In the genomic region with DNA sequence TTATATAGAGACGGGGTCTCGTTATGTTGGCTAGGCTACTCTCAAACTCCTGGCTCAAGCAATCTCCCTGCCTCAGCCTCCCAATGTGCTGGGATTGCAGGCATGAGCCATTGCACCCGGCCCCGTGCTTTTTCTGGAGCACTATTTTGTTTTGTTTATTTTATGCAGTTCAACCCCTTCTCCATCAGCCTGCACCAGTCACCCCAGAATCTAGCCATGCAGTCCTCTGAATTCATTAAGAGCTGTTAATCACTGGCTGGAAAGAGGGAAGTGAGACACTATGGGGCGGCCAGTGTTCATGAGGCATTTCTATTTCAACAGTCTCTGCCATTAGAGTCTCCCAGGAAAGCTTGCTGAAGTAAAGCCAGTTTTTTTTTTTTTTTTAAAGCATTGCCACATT, we compare ENCODE assay signal across 19 cellular contexts. TPM values are rescaled to one million over a fixed set of nuclear protein-coding genes. Genes with fewer than 3 reads are reported as not detected.
"Had no signal": no experiment of that assay in that cellular context is flagged by ENCODE, and none has a peak within 500 bp of the region (broad histone marks: within the 10 kb centered on the region; RNA-seq: fewer than 3 reads in every experiment).

No MANE protein-coding gene starts in this region.

- H3K4me3 Mint-ChIP-seq: activated CD8-positive, alpha-beta memory T cell treated with anti-CD3 and anti-CD28 coated beads, Interleukin-2, amount 10 ng/mL, durations not matched to agents 7 days and 5 days; activated naive CD8-positive, alpha-beta T cell; activated T-cell treated with anti-CD3 and anti-CD28 coated beads, Interleukin-2, amount 50 U/mL, for 24 hours; immature natural killer cell; naive thymus-derived CD8-positive, alpha-beta T cell; T-helper 2 cell treated with Interferon-gamma antibody and Interleukin-4, amounts not matched to agents 5 μg/mL and 100 μg/mL, for 36 hours; type B pancreatic cell had no signal

- H3K4me1 ChIP-seq: lower lobe of right lung, right lobe of liver, suprapubic skin had no signal

- H3K9me3 Mint-ChIP-seq: activated T-cell treated with anti-CD3 and anti-CD28 coated beads, Interleukin-2, amount 50 U/mL, for 24 hours; immature natural killer cell; naive thymus-derived CD8-positive, alpha-beta T cell; T-helper 2 cell treated with Interferon-gamma antibody and Interleukin-4, amounts not matched to agents 5 μg/mL and 100 μg/mL, for 36 hours; type B pancreatic cell had no signal

- H3K27ac ChIP-seq: brain microvascular endothelial cell, lower lobe of right lung, right lobe of liver, suprapubic skin had no signal

- H3K4me1 Mint-ChIP-seq: immature natural killer cell had no signal

- H3K36me3 ChIP-seq: brain microvascular endothelial cell, lower lobe of right lung, right lobe of liver, suprapubic skin had no signal

- H3K27ac Mint-ChIP-seq: activated CD8-positive, alpha-beta memory T cell treated with anti-CD3 and anti-CD28 coated beads, Interleukin-2, amount 10 ng/mL, durations not matched to agents 7 days and 5 days; activated naive CD8-positive, alpha-beta T cell; activated T-cell treated with anti-CD3 and anti-CD28 coated beads, Interleukin-2, amount 50 U/mL, for 24 hours; immature natural killer cell; naive thymus-derived CD8-positive, alpha-beta T cell; progenitor cell of endocrine pancreas; T-helper 2 cell treated with Interferon-gamma antibody and Interleukin-4, amounts not matched to agents 5 μg/mL and 100 μg/mL, for 36 hours; type B pancreatic cell had no signal

- DNase-seq: activated CD4-positive, alpha-beta T cell treated with anti-CD3 and anti-CD28 coated beads, Interleukin-2, amount 50 U/mL, for 48 hours; activated CD4-positive, CD25-positive, alpha-beta regulatory T cell treated with anti-CD3 and anti-CD28 coated beads, Interleukin-2, amount 50 U/mL, for 72 hours; activated CD8-positive, alpha-beta memory T cell treated with anti-CD3 and anti-CD28 coated beads, Interleukin-2, amount 10 ng/mL, durations not matched to agents 7 days and 5 days; activated effector memory CD4-positive, alpha-beta T cell treated with anti-CD3 and anti-CD28 coated beads, Interleukin-2, amount 50 U/mL, for 16 hours; activated T-cell treated with anti-CD3 and anti-CD28 coated beads, Interleukin-2, amount 50 U/mL, for 24 hours; brain microvascular endothelial cell; erythroblast; glutamatergic neuron; immature natural killer cell; lower lobe of right lung; mucosa of descending colon; naive thymus-derived CD8-positive, alpha-beta T cell; right lobe of liver; stimulated activated naive CD4-positive, alpha-beta T cell treated with Interleukin-2 at 50 U/mL for 16 hours had no signal

- H3K9me3 ChIP-seq: lower lobe of right lung, mucosa of descending colon, right lobe of liver, suprapubic skin had no signal

- ATAC-seq: activated CD8-positive, alpha-beta memory T cell treated with anti-CD3 and anti-CD28 coated beads, Interleukin-2, amount 10 ng/mL, durations not matched to agents 7 days and 5 days; lower lobe of right lung; mucosa of descending colon; naive thymus-derived CD8-positive, alpha-beta T cell; right lobe of liver had no signal

- H3K36me3 Mint-ChIP-seq: activated CD8-positive, alpha-beta memory T cell treated with anti-CD3 and anti-CD28 coated beads, Interleukin-2, amount 10 ng/mL, durations not matched to agents 7 days and 5 days; activated naive CD8-positive, alpha-beta T cell; type B pancreatic cell had no signal

- H3K4me3 ChIP-seq: lower lobe of right lung, mucosa of descending colon, right lobe of liver, suprapubic skin had no signal

- H3K27me3 ChIP-seq: brain microvascular endothelial cell, right lobe of liver, suprapubic skin had no signal

RNA-seq across cellular contexts. Expression of a gene that starts 1.6 kb away (rescaled TPM):
- polyA plus RNA-seq: immature natural killer cell; naive thymus-derived CD8-positive, alpha-beta T cell had no signal
